In the genomic region with DNA sequence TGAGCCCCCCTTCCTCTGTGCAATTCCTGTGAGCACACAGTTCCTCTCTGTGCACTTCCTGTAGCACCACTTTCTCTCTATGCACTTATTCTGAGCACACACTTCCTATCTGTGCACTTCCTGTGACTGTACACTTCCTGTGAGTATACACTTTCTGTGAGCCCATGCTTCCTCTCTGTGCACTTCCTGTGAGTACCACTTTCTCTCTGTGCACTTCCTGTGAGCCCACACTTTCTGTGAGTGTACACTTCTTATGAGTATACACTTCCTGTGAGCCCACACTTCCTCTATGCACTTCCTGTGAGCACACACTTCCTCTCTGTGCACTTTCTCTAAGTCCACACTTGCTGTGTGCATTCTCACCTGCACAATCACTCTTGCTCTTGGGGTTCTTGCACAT, we compare ENCODE assay signal across 7 cellular contexts.
DNase-seq lines count a peak whose midpoint lies in the region; ATAC-seq and TF ChIP-seq lines count a peak whose summit lies in the region.
"Not testable (repeated sequence)": the region's sequence is repeated elsewhere in the genome, so short reads cannot be mapped to it uniquely, and the experiment has no call there.

No MANE protein-coding gene starts in this region.

- intact Hi-C loops in CD8-positive, alpha-beta T cell (cut with DNase I, micrococcal nuclease), result not testable (repeated sequence)

- not testable (repeated sequence) for DNase-seq in CD8-positive, alpha-beta T cell; activated CD8-positive, alpha-beta T cell treated with anti-CD3 and anti-CD28 coated beads, Interleukin-2, amount 10 ng/mL, durations not matched to agents 7 days and 5 days; activated naive CD8-positive, alpha-beta T cell treated with anti-CD3 and anti-CD28 coated beads for 36 hours; immature natural killer cell
- DNase-seq in RKO (ENCODE audit: low spot score), result peak; percentile 27

- not testable (repeated sequence) for H3K4me3 ChIP-seq in CD8-positive, alpha-beta T cell (ENCODE audit: low read depth, low read length); KMS-11 (IDR thresholded peaks at IDR 0.05; ENCODE audit: insufficient read depth, low read depth, low read length)

- H3K27ac Mint-ChIP-seq in CD8-positive, alpha-beta T cell, result peak overlapping the region; percentile 30
- H3K27ac Mint-ChIP-seq in activated CD8-positive, alpha-beta T cell treated with anti-CD3 and anti-CD28 coated beads, Interleukin-2, amount 10 ng/mL, durations not matched to agents 7 days and 5 days, result peak overlapping the region; percentile 55
- peak overlapping the region; percentile 31 for H3K27ac Mint-ChIP-seq in activated naive CD8-positive, alpha-beta T cell treated with anti-CD3 and anti-CD28 coated beads for 36 hours
- H3K27ac Mint-ChIP-seq in immature natural killer cell, result peak overlapping the region in 5 of 6 donors; percentile 65 to 73 (median 69)
- peak overlapping the region; percentile 26 for H3K27ac Mint-ChIP-seq in stimulated activated naive CD8-positive, alpha-beta T cell treated with anti-CD3 and anti-CD28 coated beads, Interleukin-15, Interleukin-2, amounts not matched to agents 100 ng/mL and 50 ng/mL, for 24 hours

- not testable (repeated sequence) for H3K4me3 Mint-ChIP-seq in CD8-positive, alpha-beta T cell; activated CD8-positive, alpha-beta T cell treated with anti-CD3 and anti-CD28 coated beads, Interleukin-2, amount 10 ng/mL, durations not matched to agents 7 days and 5 days; activated naive CD8-positive, alpha-beta T cell treated with anti-CD3 and anti-CD28 coated beads for 36 hours; immature natural killer cell; stimulated activated naive CD8-positive, alpha-beta T cell treated with anti-CD3 and anti-CD28 coated beads, Interleukin-15, Interleukin-2, amounts not matched to agents 100 ng/mL and 50 ng/mL, for 24 hours

- H3K27me3 Mint-ChIP-seq in CD8-positive, alpha-beta T cell (ENCODE audit: low read depth); activated CD8-positive, alpha-beta T cell treated with anti-CD3 and anti-CD28 coated beads, Interleukin-2, amount 10 ng/mL, durations not matched to agents 7 days and 5 days (ENCODE audit: low read depth); activated naive CD8-positive, alpha-beta T cell treated with anti-CD3 and anti-CD28 coated beads for 36 hours; immature natural killer cell (ENCODE audit: low read depth in 3 of 3); stimulated activated naive CD8-positive, alpha-beta T cell treated with anti-CD3 and anti-CD28 coated beads, Interleukin-15, Interleukin-2, amounts not matched to agents 100 ng/mL and 50 ng/mL, for 24 hours: not testable (repeated sequence)

- H3K9me3 ChIP-seq in CD8-positive, alpha-beta T cell (ENCODE audit: low read length), result not testable (repeated sequence)

- not testable (repeated sequence) for H4K20me1 ChIP-seq in KMS-11 (ENCODE audit: insufficient read depth)

- not testable (repeated sequence) for TF ChIP-seq CTCF in CD8-positive, alpha-beta T cell (IDR thresholded peaks at IDR 0.05); KMS-11 (conservative IDR thresholded peaks at IDR 0.05; ENCODE audit: low read depth, low read length)

- H3K4me1 ChIP-seq in CD8-positive, alpha-beta T cell (ENCODE audit: insufficient read depth, low read length); KMS-11 (ENCODE audit: low read depth, poor library complexity, severe bottlenecking): not testable (repeated sequence)

- not testable (repeated sequence) for H3K36me3 ChIP-seq in CD8-positive, alpha-beta T cell (ENCODE audit: insufficient read depth, low read length); KMS-11 (ENCODE audit: insufficient read depth)

- not testable (repeated sequence) for H3K36me3 Mint-ChIP-seq in CD8-positive, alpha-beta T cell; activated CD8-positive, alpha-beta T cell treated with anti-CD3 and anti-CD28 coated beads, Interleukin-2, amount 10 ng/mL, durations not matched to agents 7 days and 5 days (ENCODE audit: low read depth); activated naive CD8-positive, alpha-beta T cell treated with anti-CD3 and anti-CD28 coated beads for 36 hours; immature natural killer cell; stimulated activated naive CD8-positive, alpha-beta T cell treated with anti-CD3 and anti-CD28 coated beads, Interleukin-15, Interleukin-2, amounts not matched to agents 100 ng/mL and 50 ng/mL, for 24 hours (ENCODE audit: low read depth)

- CTCF ChIA-PET in CD8-positive, alpha-beta T cell (lab: Charles Lee); activated CD8-positive, alpha-beta T cell treated with anti-CD3 and anti-CD28 coated beads, Interleukin-2, amount 10 ng/mL, durations not matched to agents 7 days and 5 days (lab: Charles Lee): not testable (repeated sequence)

- not testable (repeated sequence) for H3K27me3 ChIP-seq in CD8-positive, alpha-beta T cell (ENCODE audit: insufficient read depth, low read length); KMS-11 (ENCODE audit: insufficient read depth, low read depth)

- H3K27ac ChIP-seq in CD8-positive, alpha-beta T cell (ENCODE audit: low read depth, low read length); KMS-11: not testable (repeated sequence)

- not testable (repeated sequence) for H3K79me2 ChIP-seq in KMS-11 (ENCODE audit: insufficient read depth, low read depth)

- not testable (repeated sequence) for H3K4me1 Mint-ChIP-seq in CD8-positive, alpha-beta T cell (ENCODE audit: low read depth); activated CD8-positive, alpha-beta T cell treated with anti-CD3 and anti-CD28 coated beads, Interleukin-2, amount 10 ng/mL, durations not matched to agents 7 days and 5 days (ENCODE audit: low read depth); activated naive CD8-positive, alpha-beta T cell treated with anti-CD3 and anti-CD28 coated beads for 36 hours; immature natural killer cell; stimulated activated naive CD8-positive, alpha-beta T cell treated with anti-CD3 and anti-CD28 coated beads, Interleukin-15, Interleukin-2, amounts not matched to agents 100 ng/mL and 50 ng/mL, for 24 hours (ENCODE audit: low read depth)

- ATAC-seq in CD8-positive, alpha-beta T cell; activated CD8-positive, alpha-beta T cell treated with anti-CD3 and anti-CD28 coated beads, Interleukin-2, amount 10 ng/mL, durations not matched to agents 7 days and 5 days: not testable (repeated sequence)

- H3K4me2 ChIP-seq in KMS-11, result not testable (repeated sequence)

- peak overlapping the region; percentile 68; the same call in 1 of the 2 replicates for H2AFZ ChIP-seq in KMS-11 (ENCODE audit: low read depth)

- H3K9me3 Mint-ChIP-seq in CD8-positive, alpha-beta T cell; activated CD8-positive, alpha-beta T cell treated with anti-CD3 and anti-CD28 coated beads, Interleukin-2, amount 10 ng/mL, durations not matched to agents 7 days and 5 days (ENCODE audit: insufficient read depth); activated naive CD8-positive, alpha-beta T cell treated with anti-CD3 and anti-CD28 coated beads for 36 hours: not testable (repeated sequence)
- peaks cover 5 to 18% (median 9%) of the 10 kb centered on the region in 6 donors for H3K9me3 Mint-ChIP-seq in immature natural killer cell
- peaks cover 14% of the 10 kb centered on the region for H3K9me3 Mint-ChIP-seq in stimulated activated naive CD8-positive, alpha-beta T cell treated with anti-CD3 and anti-CD28 coated beads, Interleukin-15, Interleukin-2, amounts not matched to agents 100 ng/mL and 50 ng/mL, for 24 hours

- H3K9ac ChIP-seq in KMS-11, result not testable (repeated sequence)

- POLR2A ChIA-PET in CD8-positive, alpha-beta T cell (lab: Charles Lee); activated CD8-positive, alpha-beta T cell treated with anti-CD3 and anti-CD28 coated beads, Interleukin-2, amount 10 ng/mL, durations not matched to agents 7 days and 5 days (lab: Charles Lee): not testable (repeated sequence)
